Comparison of ENCODE assay signal across 8 cellular contexts in genomic region chr7:74217455-74218342, GRCh38. TPM values are rescaled to one million over a fixed set of nuclear protein-coding genes. Genes with fewer than 3 reads are reported as not detected.
A peak's percentile ranks its signal among the peaks of the same experiment; 100 is the strongest.
DNase-seq lines count a peak whose midpoint lies in the region; ATAC-seq and TF ChIP-seq lines count a peak whose summit lies in the region.

No MANE protein-coding gene starts in this region.

- H2BK5ac ChIP-seq in neuronal stem cell (ENCODE audit: low read length) = no peak overlapping the region

- no peak overlapping the region for H3K23ac ChIP-seq in neuronal stem cell (ENCODE audit: low read depth, low read length, poor library complexity)

- no peak for TF ChIP-seq POLR2A in stomach (IDR thresholded peaks at IDR 0.05)

- H3K9me2 ChIP-seq in MM.1S (replicated peaks; ENCODE audit: insufficient read depth, low read length) = no peaks in the 10 kb centered on the region

- no peaks in the 10 kb centered on the region for H3K9me3 ChIP-seq in neuronal stem cell (replicated peaks in 1 of 2; ENCODE audit: control insufficient read depth in 2 of 2, insufficient read depth in 1 of 2, low read depth in 1 of 2, low read length in 2 of 2)
- H3K9me3 ChIP-seq in stomach = no peaks in the 10 kb centered on the region
- no peaks in the 10 kb centered on the region for H3K9me3 ChIP-seq in SJCRH30 (replicated peaks)
- no peaks in the 10 kb centered on the region for H3K9me3 ChIP-seq in MM.1S (replicated peaks; ENCODE audit: insufficient read depth, low read length)

- DNase-seq in SIG-M5 treated with dmso at 0.1 percent for 504 hours (lab: John Stamatoyannopoulos, UW; ENCODE audit: unreplicated experiment) (peak; percentile 95), neuronal stem cell (ENCODE audit: low spot score) (no peak), stomach (no peak), SJCRH30 (no peak), DMS79 (lab: John Stamatoyannopoulos, UW) (no peak), MM.1S (no peak)

- no peak overlapping the region for H3K4me3 ChIP-seq in neuronal stem cell (ENCODE audit: low read length in 2 of 2)
- no peak overlapping the region for H3K4me3 ChIP-seq in stomach
- H3K4me3 ChIP-seq in SJCRH30 = no peak overlapping the region
- no peak overlapping the region for H3K4me3 ChIP-seq in MM.1S (ENCODE audit: low read length)

- H4K91ac ChIP-seq in neuronal stem cell (ENCODE audit: low read depth, low read length, poor library complexity) = no peak overlapping the region

- H2BK15ac ChIP-seq in neuronal stem cell (ENCODE audit: low read length) = no peak overlapping the region

- no peak overlapping the region for H2AFZ ChIP-seq in neuronal stem cell (ENCODE audit: low read length)
- H2AFZ ChIP-seq in MM.1S (ENCODE audit: low read length) = no peak overlapping the region

- H3K27ac ChIP-seq in neuronal stem cell (replicated peaks; ENCODE audit: low read length) = no peak overlapping the region
- peak overlapping the region in 2 of 5 donors; percentile 23 to 48 for H3K27ac ChIP-seq in stomach
- no peak overlapping the region for H3K27ac ChIP-seq in SJCRH30
- H3K27ac ChIP-seq in MM.1S (ENCODE audit: low read length) = no peak overlapping the region

- ATAC-seq in GM18868 (IDR thresholded peaks at IDR 0.05; ENCODE audit: unreplicated experiment) = peak; percentile 58
- peak; percentile 42 for ATAC-seq in HG02870 (IDR thresholded peaks at IDR 0.05; ENCODE audit: unreplicated experiment)

- H4K20me1 ChIP-seq in MM.1S (ENCODE audit: insufficient read depth, low read length) = no peaks in the 10 kb centered on the region

- H3K9ac ChIP-seq in neuronal stem cell (ENCODE audit: low read depth, low read length, poor library complexity) (peak overlapping the region; percentile 44), MM.1S (ENCODE audit: low read length) (no peak overlapping the region)

- H3K36me3 ChIP-seq in neuronal stem cell (replicated peaks in 1 of 2; ENCODE audit: control insufficient read depth in 2 of 2, insufficient read depth in 2 of 2, low read length in 2 of 2) = no peaks in the 10 kb centered on the region
- peaks cover 0 to 8% (median 0%) of the 10 kb centered on the region in 4 donors for H3K36me3 ChIP-seq in stomach
- H3K36me3 ChIP-seq in SJCRH30 = no peaks in the 10 kb centered on the region
- no peaks in the 10 kb centered on the region for H3K36me3 ChIP-seq in MM.1S (replicated peaks; ENCODE audit: insufficient read depth, low read length)

- TF ChIP-seq CTCF in stomach (IDR thresholded peaks at IDR 0.05) = no peak
- no peak for TF ChIP-seq CTCF in MM.1S (IDR thresholded peaks at IDR 0.05; ENCODE audit: low read length)

- intact Hi-C loops in stomach (cut with DNase I; ENCODE audit: low total_unique reads) = no loop called here

- H3K4me2 ChIP-seq in neuronal stem cell (ENCODE audit: insufficient read depth, low read length, poor library complexity, severe bottlenecking) (no peak overlapping the region), MM.1S (ENCODE audit: low read depth, low read length) (no peak overlapping the region)

- H3K27me3 ChIP-seq in neuronal stem cell (ENCODE audit: control insufficient read depth in 3 of 3, insufficient read depth in 3 of 3, low read depth in 1 of 3, low read length in 3 of 3) (no peaks in the 10 kb centered on the region), stomach (no peaks in the 10 kb centered on the region), SJCRH30 (no peaks in the 10 kb centered on the region), MM.1S (replicated peaks; ENCODE audit: insufficient read depth, low read length) (no peaks in the 10 kb centered on the region)

- no peak overlapping the region for H3K4ac ChIP-seq in neuronal stem cell (ENCODE audit: low read length)

- H3K79me1 ChIP-seq in neuronal stem cell (ENCODE audit: low read depth, low read length) = no peaks in the 10 kb centered on the region

- no peak overlapping the region for H2BK120ac ChIP-seq in neuronal stem cell (ENCODE audit: low read depth, low read length)

- H3K4me1 ChIP-seq in neuronal stem cell (ENCODE audit: control insufficient read depth in 2 of 2, insufficient read depth in 1 of 2, low read depth in 1 of 2, low read length in 2 of 2) (peaks cover 0 to 2% of the 10 kb centered on the region in 2 donors), stomach (peaks cover 0 to 40% (median 2%) of the 10 kb centered on the region in 4 donors), SJCRH30 (no peaks in the 10 kb centered on the region), MM.1S (ENCODE audit: low read length) (0 out of 2 replicates have a peak, but pooled peaks cover 5% of the 10 kb centered on the region)

- H3K18ac ChIP-seq in neuronal stem cell (ENCODE audit: low read length) = no peak overlapping the region

- no peaks in the 10 kb centered on the region for H3F3A ChIP-seq in MM.1S (ENCODE audit: insufficient read depth, low read length)

- H2BK12ac ChIP-seq in neuronal stem cell (ENCODE audit: low read length) = no peak overlapping the region

- no peaks in the 10 kb centered on the region for H3K79me2 ChIP-seq in MM.1S (ENCODE audit: low read length)

- H2AK5ac ChIP-seq in neuronal stem cell (ENCODE audit: low read depth, low read length) = no peak overlapping the region

- H3K14ac ChIP-seq in neuronal stem cell (ENCODE audit: low read length) = no peak overlapping the region

- no peak for TF ChIP-seq EP300 in stomach (IDR thresholded peaks at IDR 0.05)

- no peak overlapping the region for H4K8ac ChIP-seq in neuronal stem cell (ENCODE audit: low read depth, low read length)

- no CpG with 5 or more reads among the region's 20 CpGs for WGBS in neuronal stem cell (ENCODE audit: extremely low coverage in 2 of 2, insufficient read length in 2 of 2, insufficient replicate concordance in 1 of 2), 2 donors
- WGBS in stomach, 5 donors = 60 to 70% (median 65%) methylated on average over 19 to 20 of the region's 20 CpGs

RNA-seq across cellular contexts. Expression of gene LAT2, which starts 7.9 kb away (rescaled TPM):
- polyA plus RNA-seq in neuronal stem cell (2013, experiment 1 of 2) = 0.03 TPM
- polyA plus RNA-seq in neuronal stem cell (2013, experiment 2 of 2) = 0.10 TPM
- 100 to 1,000 TPM in 1 of 5 donors, 1 to 10 TPM in 3, under 1 TPM in 1; 0.45 to 150 (median 3.9) TPM for total RNA-seq in stomach
- polyA plus RNA-seq in stomach = 1 to 10 TPM; 6.3 to 8.7 (median 7.2) TPM
- total RNA-seq in SJCRH30 (2014; rRNA removed; shearing (Covaris generic)) = 0.61 and 0.99 TPM in 2 replicates

RNA-seq across cellular contexts. Expression of gene RFC2, which starts 36.5 kb away (rescaled TPM):
- polyA plus RNA-seq in neuronal stem cell (2013, experiment 1 of 2) = 48.8 TPM
- polyA plus RNA-seq in neuronal stem cell (2013, experiment 2 of 2) = 48.1 TPM
- total RNA-seq in stomach = 10 to 100 TPM in 4 of 5 donors, 1 to 10 TPM in 1; 7.7 to 39.1 (median 18.2) TPM
- 10 to 100 TPM; 22.0 to 27.8 (median 24.0) TPM for polyA plus RNA-seq in stomach
- 111 and 112 TPM in 2 replicates for total RNA-seq in SJCRH30 (2014; rRNA removed; shearing (Covaris generic))

RNA-seq across cellular contexts. Expression of gene EIF4H, which starts 43.5 kb away (rescaled TPM):
- 230 TPM for polyA plus RNA-seq in neuronal stem cell (2013, experiment 1 of 2)
- 234 TPM for polyA plus RNA-seq in neuronal stem cell (2013, experiment 2 of 2)
- total RNA-seq in stomach = 100 to 1,000 TPM in 4 of 5 donors, 10 to 100 TPM in 1; 71.2 to 235 (median 180) TPM
- polyA plus RNA-seq in stomach = 100 to 1,000 TPM; 144 to 206 (median 149) TPM
- 453 and 475 TPM in 2 replicates for total RNA-seq in SJCRH30 (2014; rRNA removed; shearing (Covaris generic))
